Comparison of ENCODE assay signal across 8 cellular contexts in the genomic region with DNA sequence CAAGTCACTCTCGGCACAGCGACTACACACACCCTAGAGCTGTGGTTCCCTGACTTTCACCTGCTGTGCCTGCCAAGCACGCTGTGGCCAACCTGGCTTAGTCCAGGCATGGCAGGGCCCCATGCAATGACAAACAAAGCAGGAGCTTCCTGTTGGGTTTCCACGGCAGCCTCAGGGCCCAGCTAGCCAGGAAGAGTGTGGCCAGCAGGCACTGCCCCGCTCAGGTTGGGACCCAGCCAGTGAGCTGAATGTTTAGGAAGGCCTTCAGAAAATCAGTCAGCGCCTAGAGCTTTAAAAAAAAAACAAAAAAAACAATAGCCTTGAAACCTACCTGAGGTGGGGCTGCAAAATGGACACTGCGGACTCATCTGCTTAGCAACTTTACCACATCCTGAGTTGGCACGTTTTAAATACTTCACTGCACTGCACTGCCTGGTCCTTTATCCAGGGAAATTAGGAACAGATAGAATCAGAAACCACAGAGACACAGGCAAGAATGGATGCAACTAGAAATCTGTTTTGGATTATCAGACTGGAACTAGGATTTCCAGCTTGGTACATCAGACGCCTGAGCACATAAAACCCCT. TPM values are rescaled to one million over a fixed set of nuclear protein-coding genes. Genes with fewer than 3 reads are reported as not detected.
DNase-seq lines count a peak whose midpoint lies in the region; ATAC-seq and TF ChIP-seq lines count a peak whose summit lies in the region.

No MANE protein-coding gene starts in this region.

- no peaks in the 10 kb centered on the region for H3K9me3 ChIP-seq in subcutaneous abdominal adipose tissue (ENCODE audit: control insufficient read depth in 5 of 5, low read length in 5 of 5)

- H3K27ac ChIP-seq in VCaP, result peak overlapping the region; percentile 81
- H3K27ac ChIP-seq in subcutaneous abdominal adipose tissue (ENCODE audit: low read depth, low read length), result peak overlapping the region; percentile 48

- ATAC-seq in left cardiac atrium, result peak in 1 of 2 donors; percentile 48

- DNase-seq in HPDE6-E6E7 (ENCODE audit: extremely low spot score) (peak; percentile 66), left cardiac atrium (peak; percentile 28), NCI-H1436 treated with DMSO at 0.1 percent for 48 hours (lab: John Stamatoyannopoulos, UW) (no peak)
- DNase-seq in activated naive CD4-positive, alpha-beta T cell treated with anti-CD3 and anti-CD28 coated beads, Interleukin-2, amount 50 U/mL, for 16 hours, result no peak
- DNase-seq in activated CD4-positive, alpha-beta T cell treated with anti-CD3 and anti-CD28 coated beads, Interleukin-2, amount 50 U/mL, for 48 hours, result no peak
- DNase-seq in activated CD4-positive, alpha-beta T cell treated with anti-CD3 and anti-CD28 coated beads, Interleukin-2, amount 50 U/mL, for 4 hours, result no peak

- H3K9ac ChIP-seq in subcutaneous abdominal adipose tissue (ENCODE audit: low read length in 5 of 5), result no peak overlapping the region

- no peak for TF ChIP-seq CTCF in VCaP (conservative IDR thresholded peaks at IDR 0.05)

- H3K4me1 ChIP-seq in subcutaneous abdominal adipose tissue (ENCODE audit: control insufficient read depth in 5 of 5, insufficient read depth in 5 of 5, low read length in 5 of 5), result peaks cover 8 to 31% (median 27%) of the 10 kb centered on the region in 5 donors

- intact Hi-C loops in left cardiac atrium (cut with DNase I), result no loop called here

- H3K4me3 ChIP-seq in subcutaneous abdominal adipose tissue (ENCODE audit: low read depth in 1 of 5, low read length in 5 of 5), result no peak overlapping the region

- peaks cover 0 to 18% (median 6%) of the 10 kb centered on the region in 5 donors for H3K36me3 ChIP-seq in subcutaneous abdominal adipose tissue (ENCODE audit: control insufficient read depth in 5 of 5, insufficient read depth in 5 of 5, low read length in 5 of 5)

- no peaks in the 10 kb centered on the region for H3K27me3 ChIP-seq in subcutaneous abdominal adipose tissue (ENCODE audit: control insufficient read depth in 5 of 5, insufficient read depth in 4 of 5, low read length in 5 of 5)

RNA-seq across cellular contexts. Expression of a gene that starts 36.3 kb away (rescaled TPM):
- not detected for total RNA-seq in left cardiac atrium

Comparison
In these comparisons a context has a peak if more than half of its experiments do, and no peak if none do; other contexts are left out.
1. DNase-seq: peak in HPDE6-E6E7 (single experiment) and left cardiac atrium (single experiment); none in activated naive CD4-positive, alpha-beta T cell treated with anti-CD3 and anti-CD28 coated beads, Interleukin-2, amount 50 U/mL, for 16 hours (single experiment), NCI-H1436 treated with DMSO at 0.1 percent for 48 hours (single experiment), activated CD4-positive, alpha-beta T cell treated with anti-CD3 and anti-CD28 coated beads, Interleukin-2, amount 50 U/mL, for 48 hours (0 of 2) and activated CD4-positive, alpha-beta T cell treated with anti-CD3 and anti-CD28 coated beads, Interleukin-2, amount 50 U/mL, for 4 hours (0 of 2).